Comparison of ENCODE assay signal across 21 cellular contexts in genomic region chr3:17674082-17674686, GRCh38.
"Had no signal": no experiment of that assay in that cellular context is flagged by ENCODE, and none has a peak within 500 bp of the region (broad histone marks: within the 10 kb centered on the region; RNA-seq: fewer than 3 reads in every experiment).

No MANE protein-coding gene starts in this region.

- FAIRE-seq: endometrium had no signal

- H3K27me3 ChIP-seq: esophagus muscularis mucosa, gastrocnemius medialis, heart right ventricle, left lung, right atrium auricular region, suprapubic skin, tibial artery, upper lobe of left lung, uterus had no signal

- H3K27ac ChIP-seq: epithelial cell of prostate, esophagus muscularis mucosa, gastrocnemius medialis, heart right ventricle, left lung, lower lobe of right lung, right atrium auricular region, suprapubic skin, tibial artery, upper lobe of left lung, uterus had no signal

- ATAC-seq: gastrocnemius medialis; heart right ventricle; left lung; lower lobe of right lung; natural killer cell; stimulated activated effector memory CD8-positive, alpha-beta T cell treated with anti-CD3 and anti-CD28 coated beads, Interleukin-12 subunit alpha, Interleukin-12 subunit beta, amount 100 ng/mL, for 72 hours; stimulated activated naive CD8-positive, alpha-beta T cell treated with anti-CD3 and anti-CD28 coated beads, Interleukin-15, Interleukin-2, amounts not matched to agents 100 U/mL and 50 U/mL, for 24 hours had no signal

- H3K36me3 ChIP-seq: esophagus muscularis mucosa, gastrocnemius medialis, heart right ventricle, left lung, lower lobe of right lung, right atrium auricular region, suprapubic skin, tibial artery, upper lobe of left lung, uterus had no signal

- H3K9me3 ChIP-seq: esophagus muscularis mucosa, gastrocnemius medialis, left lung, lower lobe of right lung, right atrium auricular region, suprapubic skin, tibial artery, upper lobe of left lung, uterus had no signal

- H3K4me3 ChIP-seq: esophagus muscularis mucosa, gastrocnemius medialis, heart right ventricle, left lung, lower lobe of right lung, right atrium auricular region, smooth muscle cell, suprapubic skin, tibial artery, upper lobe of left lung, uterus had no signal

- DNase-seq: effector memory CD4-positive, alpha-beta T cell; gastrocnemius medialis; heart right ventricle; hypothalamus; islet precursor cell; left lung; lower lobe of right lung; natural killer cell; posterior cingulate gyrus; stimulated activated CD4-positive, alpha-beta T cell treated with anti-CD3 and anti-CD28 coated beads, Interleukin-2, amount 100 ng/mL, for 48 hours; stimulated activated naive CD8-positive, alpha-beta T cell treated with anti-CD3 and anti-CD28 coated beads, Interleukin-15, Interleukin-2, amounts not matched to agents 100 U/mL and 50 U/mL, for 24 hours; tibial artery; upper lobe of left lung; uterus had no signal

- H3K4me1 ChIP-seq: esophagus muscularis mucosa, left lung, lower lobe of right lung, right atrium auricular region, suprapubic skin, upper lobe of left lung, uterus had no signal

- H3K4me2 ChIP-seq: smooth muscle cell had no signal
